In the genomic region with DNA sequence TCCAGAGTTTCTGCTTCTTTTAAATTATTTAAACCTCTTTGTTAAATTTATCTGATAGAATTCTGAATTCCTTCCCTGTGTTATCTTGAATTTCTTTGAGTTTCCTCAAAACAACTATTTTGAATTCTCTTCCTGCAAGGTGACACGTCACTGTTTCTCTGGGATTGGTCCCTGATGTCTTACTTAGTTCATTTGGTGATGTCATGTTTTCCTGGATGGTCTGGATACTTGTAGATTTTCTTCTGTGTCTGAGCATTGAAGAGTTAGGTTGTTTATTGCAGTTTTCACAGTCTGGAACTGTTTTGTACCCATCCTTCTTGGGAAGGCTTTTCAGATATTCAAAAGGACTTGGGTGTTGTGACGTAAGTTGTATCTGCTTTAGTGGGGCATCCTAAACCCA, we compare ENCODE assay signal across 10 cellular contexts.
"Had no signal": no experiment of that assay in that cellular context is flagged by ENCODE, and none has a peak within 500 bp of the region (broad histone marks: within the 10 kb centered on the region; RNA-seq: fewer than 3 reads in every experiment).

No MANE protein-coding gene starts in this region.

- H3K9ac ChIP-seq: GM23248 had no signal

- ATAC-seq: GM23338, HCT116 had no signal

- H3K9me3 ChIP-seq: HAP-1 had no signal

- H3K4me3 ChIP-seq: GM23248, GM23338, HAP-1 had no signal

- H3K36me3 ChIP-seq: HAP-1 had no signal

- H3K4me2 ChIP-seq: GM23338 had no signal

- H2AFZ ChIP-seq: GM23248, GM23338 had no signal

- H3K27ac ChIP-seq: GM23248 had no signal

- H3K4me1 ChIP-seq: HAP-1 had no signal

- DNase-seq: GM23248, GOT3, H7, H9, HCEC 1CT, HFFc6 had no signal

- FAIRE-seq: H54 had no signal
